Comparison of ENCODE assay signal across 8 cellular contexts in the genomic region with DNA sequence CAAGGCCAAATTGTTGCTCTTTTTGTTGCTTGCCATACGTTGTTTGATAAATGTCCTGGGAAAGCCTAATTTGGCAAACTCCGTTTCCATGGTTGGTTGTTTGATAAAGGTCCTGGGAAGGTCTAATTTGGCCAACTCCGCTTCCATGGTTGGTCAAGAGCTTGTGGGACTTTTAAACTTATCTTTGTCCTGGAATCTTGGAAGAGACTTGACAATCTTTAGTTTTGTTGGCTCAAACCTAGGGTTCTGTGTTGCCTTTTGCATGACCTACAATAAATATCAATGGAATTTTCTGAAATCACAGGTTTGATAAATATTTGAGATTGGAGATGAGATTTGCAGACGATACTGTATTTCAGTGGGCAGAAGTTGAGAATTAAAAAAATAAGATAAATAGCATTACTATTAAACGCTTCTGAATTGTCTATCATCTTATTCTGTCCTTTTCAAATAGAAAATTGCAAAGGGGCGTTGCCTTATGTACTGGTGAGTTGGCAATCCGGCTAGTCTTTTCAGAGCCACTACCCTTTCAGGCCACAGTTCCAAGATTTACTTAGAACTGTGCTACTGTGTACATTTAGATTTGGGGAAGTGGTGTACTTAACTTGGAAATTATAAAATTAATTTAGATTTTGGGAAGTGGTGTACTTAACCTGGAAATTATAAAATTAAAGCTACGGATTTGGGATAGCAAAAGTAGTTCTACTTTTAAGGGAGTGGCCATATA. TPM values are rescaled to one million over a fixed set of nuclear protein-coding genes. Genes with fewer than 3 reads are reported as not detected.
DNase-seq lines count a peak whose midpoint lies in the region; ATAC-seq and TF ChIP-seq lines count a peak whose summit lies in the region.

No MANE protein-coding gene starts in this region.

- TF ChIP-seq CTCF in heart right ventricle (IDR thresholded peaks at IDR 0.05) (no peak), body of pancreas (IDR thresholded peaks at IDR 0.05) (no peak)

- peak overlapping the region; percentile 67 to 94 (median 79) for H3K4me3 ChIP-seq in heart right ventricle
- H3K4me3 ChIP-seq in body of pancreas = peak overlapping the region; percentile 66 to 99

- 6 to 9% methylated on average over 8 of the region's 8 CpGs for WGBS in heart right ventricle, 2 donors
- 1% methylated on average over 8 of the region's 8 CpGs for WGBS in body of pancreas, 2 donors

- intact Hi-C loops in heart right ventricle (cut with DNase I) (loop anchor here in 2 of 10 donors (2.0 to 10.0 kb wide), 2 partner anchors 30 to 1324 kb away; partner anchors contain the start of gene RPL34 (in 1 of the 2)), Right ventricle myocardium inferior (cut with DNase I) (no loop called here), body of pancreas (cut with DNase I) (no loop called here)

- ATAC-seq in heart right ventricle = peak in 3 of 8 donors; percentile 11 to 25 (median 18)
- no peak for ATAC-seq in Right ventricle myocardium inferior
- no peak for ATAC-seq in body of pancreas
- no peak for ATAC-seq in GM18858 (IDR thresholded peaks at IDR 0.05; ENCODE audit: unreplicated experiment)

- TF ChIP-seq POLR2A in body of pancreas (IDR thresholded peaks at IDR 0.05) = no peak

- peak overlapping the region in 9 of 10 donors; percentile 69 to 93 (median 87) for H3K27ac ChIP-seq in heart right ventricle
- H3K27ac ChIP-seq in body of pancreas = peak overlapping the region; percentile 63 to 96 (median 87)
- peak overlapping the region; percentile 75 for H3K27ac ChIP-seq in substantia nigra (ENCODE audit: low read depth, low read length, poor library complexity, severe bottlenecking)

- H3K36me3 ChIP-seq in heart right ventricle (peaks cover 0 to 10% (median 0%) of the 10 kb centered on the region in 9 donors), body of pancreas (replicated peaks in 1 of 2; ENCODE audit: insufficient read depth in 1 of 2, low read depth in 2 of 2) (no peaks in the 10 kb centered on the region)

- H3K4me1 ChIP-seq in heart right ventricle = peaks cover 0 to 31% (median 19%) of the 10 kb centered on the region in 9 donors
- H3K4me1 ChIP-seq in body of pancreas = peaks cover 30% of the 10 kb centered on the region

- DNase-seq in heart right ventricle (no peak), Right ventricle myocardium inferior (ENCODE audit: missing footprints) (no peak), MV-4-11 (lab: John Stamatoyannopoulos, UW) (peak; percentile 61), body of pancreas (peak in 2 of 4 donors; percentile 19 to 26), kidney tubule cell (ENCODE audit: low spot score) (peak; percentile 42), substantia nigra (lab: John Stamatoyannopoulos, UW) (no peak), NCI-H345 treated with DMSO at 0.1 percent for 48 hours (lab: John Stamatoyannopoulos, UW; ENCODE audit: unreplicated experiment) (no peak)

- no peaks in the 10 kb centered on the region for H3K9me3 ChIP-seq in heart right ventricle
- H3K9me3 ChIP-seq in body of pancreas = no peaks in the 10 kb centered on the region

- H3K27me3 ChIP-seq in heart right ventricle = no peaks in the 10 kb centered on the region
- no peaks in the 10 kb centered on the region for H3K27me3 ChIP-seq in body of pancreas

RNA-seq across cellular contexts. Expression of gene OSTC, which starts 0.8 kb away (rescaled TPM):
- 10 to 100 TPM; 21.8 to 47.7 (median 25.8) TPM for total RNA-seq in heart right ventricle
- polyA plus RNA-seq in heart right ventricle = 100 to 1,000 TPM in 1 of 2 donors, 10 to 100 TPM in 1; 28.8 to 113 TPM
- 30.5 TPM for total RNA-seq in Right ventricle myocardium inferior
- 100 to 1,000 TPM in 1 of 2 donors, 10 to 100 TPM in 1; 35.6 to 308 TPM for total RNA-seq in body of pancreas

RNA-seq across cellular contexts. Expression of gene RPL34, which starts 30.9 kb away (rescaled TPM):
- total RNA-seq in heart right ventricle (100 to 1,000 TPM; 612 to 800 (median 663) TPM), Right ventricle myocardium inferior (747 TPM), body of pancreas (1,000 to 10,000 TPM in 1 of 2 donors, 100 to 1,000 TPM in 1; 804 to 1,203 TPM)
- 1,000 to 10,000 TPM; 3,315 to 3,397 TPM for polyA plus RNA-seq in heart right ventricle

Comparison
In these comparisons a context has a peak if more than half of its experiments do, and no peak if none do; other contexts are left out.
1. DNase-seq: peak in MV-4-11 (single experiment) and kidney tubule cell (single experiment); none in heart right ventricle (0 of 2), Right ventricle myocardium inferior (single experiment), substantia nigra (0 of 49) and NCI-H345 treated with DMSO at 0.1 percent for 48 hours (single experiment).
2. Peak in every context shown above with its lines, with median percentiles within 50 percentile points of each other: H3K27ac ChIP-seq.